In the genomic region with DNA sequence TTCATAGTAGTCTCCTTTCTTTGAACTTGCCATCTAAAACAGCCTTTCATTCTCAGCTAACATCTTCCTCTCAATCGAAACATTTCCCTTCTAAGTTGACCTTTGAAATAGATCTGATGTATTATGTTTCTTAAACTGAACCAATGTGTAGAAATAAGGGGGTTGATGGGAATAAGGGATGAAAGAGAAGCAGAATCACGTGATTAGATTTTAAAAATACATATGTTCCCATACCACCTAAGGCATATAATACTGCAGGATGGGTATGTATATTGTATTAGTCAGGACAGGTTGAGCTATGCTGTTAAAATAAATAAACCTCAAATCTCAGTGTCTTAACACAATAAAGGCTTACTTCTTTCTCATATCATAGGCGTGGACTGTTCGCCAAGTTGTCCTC, we compare ENCODE assay signal across 7 cellular contexts.
"Had no signal": no experiment of that assay in that cellular context is flagged by ENCODE, and none has a peak within 500 bp of the region (broad histone marks: within the 10 kb centered on the region; RNA-seq: fewer than 3 reads in every experiment).

No MANE protein-coding gene starts in this region.

- H3K9ac ChIP-seq: KMS-11 had no signal

- H3K36me3 Mint-ChIP-seq: IgD-negative memory B cell had no signal

- H3K27ac Mint-ChIP-seq: IgD-negative memory B cell had no signal

- H3K4me2 ChIP-seq: KMS-11 had no signal

- H3K27ac ChIP-seq: HL-60, KMS-11 had no signal

- DNase-seq: IMR-90, KBM-7, KG1 had no signal

- FAIRE-seq: HTR-8/SVneo had no signal

- H3K4me3 Mint-ChIP-seq: IgD-negative memory B cell had no signal

- H3K4me1 Mint-ChIP-seq: IgD-negative memory B cell had no signal
